In genomic region chr3:27166888-27167287, GRCh38 we compare ENCODE assay signal across 12 cellular contexts.
DNase-seq lines count a peak whose midpoint lies in the region; ATAC-seq lines count a peak whose summit lies in the region.
"Had no signal": no experiment of that assay in that cellular context is flagged by ENCODE, and none has a peak within 500 bp of the region (broad histone marks: within the 10 kb centered on the region; RNA-seq: fewer than 3 reads in every experiment).

No MANE protein-coding gene starts in this region.

- no peak overlapping the region for H3K27ac Mint-ChIP-seq in activated naive CD4-positive, alpha-beta T cell treated with anti-CD3 and anti-CD28 coated beads, Interleukin-2, amount 50 U/mL, for 72 hours
- H3K27ac Mint-ChIP-seq: H9 had no signal

- no peak overlapping the region for H3K4me3 ChIP-seq in SJSA1
- H3K4me3 ChIP-seq: breast epithelium had no signal

- no peaks in the 10 kb centered on the region for H3K9me3 Mint-ChIP-seq in activated naive CD4-positive, alpha-beta T cell treated with anti-CD3 and anti-CD28 coated beads, Interleukin-2, amount 50 U/mL, for 72 hours
- H3K9me3 Mint-ChIP-seq: H9 had no signal

- peak; percentile 15 for DNase-seq in DMS 273 (lab: John Stamatoyannopoulos, UW; ENCODE audit: unreplicated experiment)
- DNase-seq in DMS 273 treated with DMSO at 0.1 percent for 48 hours (lab: John Stamatoyannopoulos, UW) = no peak
- DNase-seq in SJSA1 (ENCODE audit: low read depth in 1 of 2, low spot score in 2 of 2) = peak; percentile 47 to 59
- peak; percentile 98 for DNase-seq in fibroblast of the conjunctiva (ENCODE audit: low read depth)
- peak; percentile 97 for DNase-seq in stromal cell of bone marrow (ENCODE audit: low read depth)
- no peak for DNase-seq in activated naive CD4-positive, alpha-beta T cell treated with anti-CD3 and anti-CD28 coated beads, Interleukin-2, amount 50 U/mL, for 72 hours (ENCODE audit: low spot score in 2 of 2)
- DNase-seq: H9, left colon had no signal

- H3K4me1 ChIP-seq in SJSA1 (replicated peaks) = peaks cover 16% of the 10 kb centered on the region
- H3K4me1 ChIP-seq: breast epithelium had no signal

- no peaks in the 10 kb centered on the region for H3K9me3 ChIP-seq in SJSA1 (replicated peaks)
- H3K9me3 ChIP-seq: breast epithelium had no signal

- no peaks in the 10 kb centered on the region for H3K36me3 ChIP-seq in SJSA1
- H3K36me3 ChIP-seq: breast epithelium had no signal

- peak overlapping the region; percentile 40 for H3K27ac ChIP-seq in SJSA1
- H3K27ac ChIP-seq: 22Rv1 had no signal

- no peak for ATAC-seq in activated naive CD4-positive, alpha-beta T cell treated with anti-CD3 and anti-CD28 coated beads, Interleukin-2, amount 50 U/mL, for 72 hours
- ATAC-seq in GM19328 (IDR thresholded peaks at IDR 0.05; ENCODE audit: unreplicated experiment) = no peak
- no peak for ATAC-seq in HG02623 (IDR thresholded peaks at IDR 0.05; ENCODE audit: unreplicated experiment)
- ATAC-seq: left colon had no signal

- H3K27me3 ChIP-seq in SJSA1 (replicated peaks) = no peaks in the 10 kb centered on the region
- H3K27me3 ChIP-seq: breast epithelium had no signal

- no peaks in the 10 kb centered on the region for H3K36me3 Mint-ChIP-seq in activated naive CD4-positive, alpha-beta T cell treated with anti-CD3 and anti-CD28 coated beads, Interleukin-2, amount 50 U/mL, for 72 hours

Comparison
In these comparisons a context has a peak if more than half of its experiments do, and no peak if none do; other contexts are left out.
1. DNase-seq: peak in DMS 273 (single experiment), SJSA1 (2 of 2), fibroblast of the conjunctiva (single experiment) and stromal cell of bone marrow (single experiment); none in DMS 273 treated with DMSO at 0.1 percent for 48 hours (single experiment) and activated naive CD4-positive, alpha-beta T cell treated with anti-CD3 and anti-CD28 coated beads, Interleukin-2, amount 50 U/mL, for 72 hours (0 of 2).